ENCODE assay signal across 13 cellular contexts in the genomic region with DNA sequence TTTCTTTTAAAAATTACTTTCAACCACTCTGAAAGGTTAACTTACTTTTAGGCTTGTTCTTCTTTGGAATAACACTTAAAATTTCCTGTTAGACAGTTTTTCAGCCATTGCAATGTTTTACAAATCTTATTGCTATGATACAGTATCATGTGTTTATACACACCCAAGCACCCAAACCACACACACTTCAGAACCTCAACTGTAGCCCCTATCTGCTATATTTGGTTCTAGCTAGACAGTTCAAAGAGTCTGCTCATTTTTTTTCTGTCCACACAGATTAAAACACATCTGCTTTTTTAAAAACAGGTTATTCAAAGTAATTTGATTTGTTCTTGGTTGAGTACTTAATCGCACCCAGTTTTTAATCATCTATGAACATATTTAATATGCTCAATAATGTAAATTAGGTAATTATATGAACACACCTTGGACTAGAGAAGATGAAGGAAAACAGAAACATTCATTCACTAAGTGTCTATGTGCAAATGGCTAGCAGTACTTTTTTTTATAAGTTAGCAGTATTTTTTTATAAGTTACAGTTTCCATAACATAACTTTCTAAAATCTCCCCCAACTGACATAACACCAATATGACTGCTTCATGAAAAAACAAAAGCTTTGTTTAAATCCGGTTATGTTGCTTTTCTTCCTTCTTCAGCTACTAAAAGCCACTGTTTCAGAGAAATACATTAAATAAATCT. TPM values are rescaled to one million over a fixed set of nuclear protein-coding genes. Genes with fewer than 3 reads are reported as not detected.
A peak's percentile ranks its signal among the peaks of the same experiment; 100 is the strongest.
DNase-seq lines count a peak whose midpoint lies in the region; TF ChIP-seq lines count a peak whose summit lies in the region.
"Had no signal": no experiment of that assay in that cellular context is flagged by ENCODE, and none has a peak within 500 bp of the region (broad histone marks: within the 10 kb centered on the region; RNA-seq: fewer than 3 reads in every experiment).

No MANE protein-coding gene starts in this region.

- H3K27ac Mint-ChIP-seq in activated T-cell treated with anti-CD3 and anti-CD28 coated beads, Interleukin-2, amount 50 U/mL, for 24 hours, result peak overlapping the region; percentile 75
- H3K27ac Mint-ChIP-seq in progenitor cell of endocrine pancreas, result peak overlapping the region; percentile 27

- H3K27ac ChIP-seq in brain microvascular endothelial cell, result no peak overlapping the region
- H3K27ac ChIP-seq: ascending aorta, right lobe of liver, transverse colon had no signal

- no peak overlapping the region for H3K4me3 Mint-ChIP-seq in activated T-cell treated with anti-CD3 and anti-CD28 coated beads, Interleukin-2, amount 50 U/mL, for 24 hours
- no peak overlapping the region for H3K4me3 Mint-ChIP-seq in progenitor cell of endocrine pancreas (ENCODE audit: low read depth)

- peaks cover 75% of the 10 kb centered on the region for H3K4me1 Mint-ChIP-seq in activated T-cell treated with anti-CD3 and anti-CD28 coated beads, Interleukin-2, amount 50 U/mL, for 24 hours (ENCODE audit: low read depth)
- peaks cover 5% of the 10 kb centered on the region for H3K4me1 Mint-ChIP-seq in progenitor cell of endocrine pancreas (ENCODE audit: low read depth)

- H3K9me3 Mint-ChIP-seq in activated T-cell treated with anti-CD3 and anti-CD28 coated beads, Interleukin-2, amount 50 U/mL, for 24 hours, result no peaks in the 10 kb centered on the region
- H3K9me3 Mint-ChIP-seq in progenitor cell of endocrine pancreas (ENCODE audit: low read depth), result no peaks in the 10 kb centered on the region

- peaks cover 49% of the 10 kb centered on the region for H3K36me3 Mint-ChIP-seq in activated T-cell treated with anti-CD3 and anti-CD28 coated beads, Interleukin-2, amount 50 U/mL, for 24 hours (ENCODE audit: low read depth)
- peaks cover 14% of the 10 kb centered on the region for H3K36me3 Mint-ChIP-seq in progenitor cell of endocrine pancreas (ENCODE audit: insufficient read depth)

- no peaks in the 10 kb centered on the region for H3K27me3 Mint-ChIP-seq in activated T-cell treated with anti-CD3 and anti-CD28 coated beads, Interleukin-2, amount 50 U/mL, for 24 hours
- no peaks in the 10 kb centered on the region for H3K27me3 Mint-ChIP-seq in progenitor cell of endocrine pancreas

- in situ Hi-C loops in brain microvascular endothelial cell (cut with HindIII; ENCODE audit: low pct_ligation_motif_present, low sequenced_read_pairs), result no loop called here
- in situ Hi-C loops in GM13976 (cut with MboI; ENCODE audit: low sequenced_read_pairs, unreplicated experiment), result no loop called here

- H3K27me3 ChIP-seq in brain microvascular endothelial cell (replicated peaks), result no peaks in the 10 kb centered on the region
- H3K27me3 ChIP-seq: ascending aorta, right lobe of liver, transverse colon had no signal

- no peak for DNase-seq in activated T-cell treated with anti-CD3 and anti-CD28 coated beads, Interleukin-2, amount 50 U/mL, for 24 hours
- no peak for DNase-seq in activated T-cell treated with anti-CD3 and anti-CD28 coated beads, Interleukin-2, amount 50 U/mL, for 48 hours
- DNase-seq in M059J (ENCODE audit: low read depth), result peak; percentile 17
- DNase-seq in brain microvascular endothelial cell, result peak; percentile 31
- no peak for DNase-seq in progenitor cell of endocrine pancreas (ENCODE audit: low spot score, unreplicated experiment)
- DNase-seq in GM13976 (ENCODE audit: low spot score), result no peak
- DNase-seq in DMS53 treated with DMSO at 0.1 percent for 48 hours (lab: John Stamatoyannopoulos, UW; ENCODE audit: unreplicated experiment), result no peak
- no peak for DNase-seq in stimulated activated CD4-positive, alpha-beta T cell treated with anti-CD3 and anti-CD28 coated beads, Interleukin-2, amount 100 ng/mL, for 48 hours
- DNase-seq: NCI-H1436 treated with DMSO at 0.1 percent for 48 hours, right lobe of liver, SIG-M5, transverse colon had no signal

- H3K4me3 ChIP-seq in brain microvascular endothelial cell (ENCODE audit: low read depth, low read length), result no peak overlapping the region
- H3K4me3 ChIP-seq: ascending aorta, right lobe of liver, transverse colon had no signal

- no peaks in the 10 kb centered on the region for H3K36me3 ChIP-seq in brain microvascular endothelial cell (replicated peaks)
- H3K36me3 ChIP-seq: ascending aorta, right lobe of liver, transverse colon had no signal

- TF ChIP-seq CTCF in brain microvascular endothelial cell (IDR thresholded peaks at IDR 0.05; ENCODE audit: low read depth, low read length, missing control alignments) (no peak), progenitor cell of endocrine pancreas (IDR thresholded peaks at IDR 0.05; ENCODE audit: unreplicated experiment) (no peak), GM13976 (IDR thresholded peaks at IDR 0.05; ENCODE audit: borderline replicate concordance, control extremely low read depth, extremely low read depth, insufficient read depth, missing control alignments) (no peak)

RNA-seq across cellular contexts. Expression of a gene that starts 17.6 kb away (rescaled TPM):
- total RNA-seq in M059J (2014; rRNA removed; shearing (Covaris generic)), result 14.9 and 28.3 TPM in 2 replicates
- 96.5 and 102 TPM in 2 replicates for total RNA-seq in progenitor cell of endocrine pancreas

Comparison
In these comparisons a context has a peak if more than half of its experiments do, and no peak if none do; other contexts are left out.
1. DNase-seq: peak in M059J (single experiment) and brain microvascular endothelial cell (single experiment); none in activated T-cell treated with anti-CD3 and anti-CD28 coated beads, Interleukin-2, amount 50 U/mL, for 24 hours (single experiment), activated T-cell treated with anti-CD3 and anti-CD28 coated beads, Interleukin-2, amount 50 U/mL, for 48 hours (0 of 2), progenitor cell of endocrine pancreas (single experiment), GM13976 (single experiment), DMS53 treated with DMSO at 0.1 percent for 48 hours (single experiment) and stimulated activated CD4-positive, alpha-beta T cell treated with anti-CD3 and anti-CD28 coated beads, Interleukin-2, amount 100 ng/mL, for 48 hours (0 of 2).